26 cellular contexts compared by ENCODE assay signal in genomic region chr1:94004924-94005323, GRCh38.
A peak's percentile ranks its signal among the peaks of the same experiment; 100 is the strongest.
DNase-seq lines count a peak whose midpoint lies in the region; ATAC-seq, FAIRE-seq and TF ChIP-seq lines count a peak whose summit lies in the region.
"Had no signal": no experiment of that assay in that cellular context is flagged by ENCODE, and none has a peak within 500 bp of the region (broad histone marks: within the 10 kb centered on the region; RNA-seq: fewer than 3 reads in every experiment).

No MANE protein-coding gene starts in this region.

- no peak overlapping the region for H3K4me3 ChIP-seq in A549
- no peak overlapping the region for H3K4me3 ChIP-seq in choroid plexus epithelial cell (ENCODE audit: low read depth, low read length)
- H3K4me3 ChIP-seq: ascending aorta, sigmoid colon, vagina had no signal

- H3K9me3 ChIP-seq in A549: no peaks in the 10 kb centered on the region
- H3K9me3 ChIP-seq: ascending aorta, sigmoid colon, vagina had no signal

- no peaks in the 10 kb centered on the region for H3K36me3 Mint-ChIP-seq in activated T-helper 1 cell treated with anti-CD3 and anti-CD28 coated beads, Interleukin-12 subunit alpha, Interleukin-12 subunit beta, Interleukin-2, Interleukin-4 antibody, amounts not matched to agents 30 ng/mL and 10 ng/mL and 1 ng/mL, durations not matched to agents 14 hours and 24 hours and 36 hours (ENCODE audit: low read depth)
- H3K36me3 Mint-ChIP-seq in nephron progenitor cell (ENCODE audit: low read depth): no peaks in the 10 kb centered on the region
- H3K36me3 Mint-ChIP-seq: activated naive CD8-positive, alpha-beta T cell; memory B cell had no signal

- 59% methylated on average over 2 of the region's 2 CpGs for WGBS in A549 (ENCODE audit: missing lambda C conversion rate)

- ATAC-seq in A549: no peak
- ATAC-seq in GM21515 (IDR thresholded peaks at IDR 0.05; ENCODE audit: unreplicated experiment): no peak
- ATAC-seq: activated CD4-positive, alpha-beta T cell treated with anti-CD3 and anti-CD28 coated beads for 36 hours had no signal

- no peak for TF ChIP-seq RAD21 in A549 (conservative IDR thresholded peaks at IDR 0.05 in 1 of 2, IDR thresholded peaks at IDR 0.05 in 1 of 2)

- POLR2A ChIA-PET in A549 (lab: Yijun Ruan, JAX): no interaction called here

- DNase-seq in A549 (ENCODE audit: low read depth in 1 of 2, low spot score in 1 of 2): no peak
- peak; percentile 54 for DNase-seq in NCI-H226
- peak; percentile 67 for DNase-seq in choroid plexus epithelial cell (ENCODE audit: low read depth)
- DNase-seq in iris pigment epithelial cell (ENCODE audit: low read depth): peak; percentile 81
- no peak for DNase-seq in activated T-helper 1 cell treated with anti-CD3 and anti-CD28 coated beads, Interleukin-12 subunit alpha, Interleukin-12 subunit beta, Interleukin-2, Interleukin-4 antibody, amounts not matched to agents 30 ng/mL and 10 ng/mL and 1 ng/mL, durations not matched to agents 14 hours and 24 hours and 36 hours (ENCODE audit: low spot score)
- no peak for DNase-seq in nephron progenitor cell
- DNase-seq in GDM1 (lab: John Stamatoyannopoulos, UW): no peak
- DNase-seq: activated CD4-positive, alpha-beta T cell treated with anti-CD3 and anti-CD28 coated beads for 36 hours; activated effector memory CD4-positive, alpha-beta T cell treated with Interleukin-2 at 50 U/mL for 16 hours; activated T-cell treated with anti-CD3 and anti-CD28 coated beads for 4 hours; DMS153; H9; KBM-7; MM.1S; NCI-H146; NCI-H2107; NCI-H510A; Right ventricle myocardium superior; sigmoid colon had no signal

- no peak overlapping the region for H3K4me3 Mint-ChIP-seq in activated T-helper 1 cell treated with anti-CD3 and anti-CD28 coated beads, Interleukin-12 subunit alpha, Interleukin-12 subunit beta, Interleukin-2, Interleukin-4 antibody, amounts not matched to agents 30 ng/mL and 10 ng/mL and 1 ng/mL, durations not matched to agents 14 hours and 24 hours and 36 hours
- no peak overlapping the region for H3K4me3 Mint-ChIP-seq in nephron progenitor cell
- H3K4me3 Mint-ChIP-seq: activated CD4-positive, alpha-beta T cell treated with anti-CD3 and anti-CD28 coated beads for 36 hours; activated naive CD8-positive, alpha-beta T cell; H9; memory B cell; stimulated activated naive CD8-positive, alpha-beta T cell treated with anti-CD3 and anti-CD28 coated beads, Interleukin-15, Interleukin-2, amounts not matched to agents 100 ng/mL and 50 ng/mL, for 24 hours had no signal

- H3K4me2 ChIP-seq in A549: no peak overlapping the region

- no peak for TF ChIP-seq CTCF in A549 (IDR thresholded peaks at IDR 0.05)
- no peak for TF ChIP-seq CTCF in choroid plexus epithelial cell (conservative IDR thresholded peaks at IDR 0.05; ENCODE audit: low read depth, low read length)
- no peak for TF ChIP-seq CTCF in nephron progenitor cell (IDR thresholded peaks at IDR 0.05)

- FAIRE-seq in A549 (lab: Jason Lieb, UNC): no peak
- FAIRE-seq: frontal cortex had no signal

- no peak overlapping the region for H3K27ac Mint-ChIP-seq in activated T-helper 1 cell treated with anti-CD3 and anti-CD28 coated beads, Interleukin-12 subunit alpha, Interleukin-12 subunit beta, Interleukin-2, Interleukin-4 antibody, amounts not matched to agents 30 ng/mL and 10 ng/mL and 1 ng/mL, durations not matched to agents 14 hours and 24 hours and 36 hours
- H3K27ac Mint-ChIP-seq in nephron progenitor cell: no peak overlapping the region
- H3K27ac Mint-ChIP-seq: activated CD4-positive, alpha-beta T cell treated with anti-CD3 and anti-CD28 coated beads for 36 hours; activated naive CD8-positive, alpha-beta T cell; H9; memory B cell; stimulated activated naive CD8-positive, alpha-beta T cell treated with anti-CD3 and anti-CD28 coated beads, Interleukin-15, Interleukin-2, amounts not matched to agents 100 ng/mL and 50 ng/mL, for 24 hours had no signal

- H3K27ac ChIP-seq in A549: no peak overlapping the region
- H3K27ac ChIP-seq: ascending aorta, sigmoid colon, vagina had no signal

- peaks cover 12% of the 10 kb centered on the region for H3K27me3 Mint-ChIP-seq in activated T-helper 1 cell treated with anti-CD3 and anti-CD28 coated beads, Interleukin-12 subunit alpha, Interleukin-12 subunit beta, Interleukin-2, Interleukin-4 antibody, amounts not matched to agents 30 ng/mL and 10 ng/mL and 1 ng/mL, durations not matched to agents 14 hours and 24 hours and 36 hours (ENCODE audit: insufficient read depth)
- peaks cover 8% of the 10 kb centered on the region for H3K27me3 Mint-ChIP-seq in nephron progenitor cell (ENCODE audit: low read depth, poor library complexity)

- CTCF ChIA-PET in A549 (lab: Yijun Ruan, JAX): interaction anchor here (1.2 kb wide), 1 partner anchor 21 kb away, joined by 3 read pairs; no protein-coding TSS in a partner anchor

- intact Hi-C loops in activated T-helper 1 cell treated with anti-CD3 and anti-CD28 coated beads, Interleukin-12 subunit alpha, Interleukin-12 subunit beta, Interleukin-2, Interleukin-4 antibody, amounts not matched to agents 30 ng/mL and 10 ng/mL and 1 ng/mL, durations not matched to agents 14 hours and 24 hours and 36 hours (cut with micrococcal nuclease): no loop called here

- TF ChIP-seq POLR2A in A549 (IDR thresholded peaks at IDR 0.05; ENCODE audit: low read length): no peak

- H3K4me1 ChIP-seq in A549: 0 out of 3 replicates have a peak, but pooled peaks cover 3% of the 10 kb centered on the region
- H3K4me1 ChIP-seq: ascending aorta, sigmoid colon, vagina had no signal

- H3K4me1 Mint-ChIP-seq in activated T-helper 1 cell treated with anti-CD3 and anti-CD28 coated beads, Interleukin-12 subunit alpha, Interleukin-12 subunit beta, Interleukin-2, Interleukin-4 antibody, amounts not matched to agents 30 ng/mL and 10 ng/mL and 1 ng/mL, durations not matched to agents 14 hours and 24 hours and 36 hours (ENCODE audit: low read depth): no peaks in the 10 kb centered on the region
- peaks cover 9% of the 10 kb centered on the region for H3K4me1 Mint-ChIP-seq in nephron progenitor cell
- H3K4me1 Mint-ChIP-seq: activated CD4-positive, alpha-beta T cell treated with anti-CD3 and anti-CD28 coated beads for 36 hours; memory B cell had no signal

- no peak for TF ChIP-seq EP300 in A549 (IDR thresholded peaks at IDR 0.05)

- no peaks in the 10 kb centered on the region for H3K9me3 Mint-ChIP-seq in activated T-helper 1 cell treated with anti-CD3 and anti-CD28 coated beads, Interleukin-12 subunit alpha, Interleukin-12 subunit beta, Interleukin-2, Interleukin-4 antibody, amounts not matched to agents 30 ng/mL and 10 ng/mL and 1 ng/mL, durations not matched to agents 14 hours and 24 hours and 36 hours
- no peaks in the 10 kb centered on the region for H3K9me3 Mint-ChIP-seq in nephron progenitor cell
- H3K9me3 Mint-ChIP-seq: H9; memory B cell; stimulated activated naive CD8-positive, alpha-beta T cell treated with anti-CD3 and anti-CD28 coated beads, Interleukin-15, Interleukin-2, amounts not matched to agents 100 ng/mL and 50 ng/mL, for 24 hours had no signal

TF ChIP-seq in A549, 52 proteins besides CTCF, POLR2A, EP300 and RAD21:
- TF ChIP-seq CEBPB (IDR thresholded peaks at IDR 0.05) (0 out of 4 replicates have a peak, but pooled peaks of 1 of the 2 experiments have one; percentile 21), RNF2 (IDR thresholded peaks at IDR 0.05; ENCODE audit: borderline replicate concordance, low read depth) (no peak), MAFK (IDR thresholded peaks at IDR 0.05; ENCODE audit: partially characterized antibody) (peak; percentile 39)

Comparison
In these comparisons a context has a peak if more than half of its experiments do, and no peak if none do; other contexts are left out.
1. DNase-seq: peak in NCI-H226 (single experiment), choroid plexus epithelial cell (single experiment) and iris pigment epithelial cell (single experiment); none in A549 (0 of 2), activated T-helper 1 cell treated with anti-CD3 and anti-CD28 coated beads, Interleukin-12 subunit alpha, Interleukin-12 subunit beta, Interleukin-2, Interleukin-4 antibody, amounts not matched to agents 30 ng/mL and 10 ng/mL and 1 ng/mL, durations not matched to agents 14 hours and 24 hours and 36 hours (single experiment), nephron progenitor cell (single experiment) and GDM1 (single experiment).